1 cellular context compared by ENCODE assay signal in genomic region chr10:132392184-132392800, GRCh38.
TF ChIP-seq lines count a peak whose summit lies in the region.

No MANE protein-coding gene starts in this region.

TF ChIP-seq in HepG2, 621 proteins besides CTCF, POLR2A, EP300 and RAD21 (continued from another document):
- TF ChIP-seq TFE3 (CRISPR knock-in tag; IDR thresholded peaks at IDR 0.05) (no peak), RFXANK (CRISPR knock-in tag; IDR thresholded peaks at IDR 0.05) (no peak), POLR2G (IDR thresholded peaks at IDR 0.05; ENCODE audit: low read depth, low read length) (no peak), ZZZ3 (CRISPR knock-in tag; IDR thresholded peaks at IDR 0.05; ENCODE audit: borderline replicate concordance) (no peak), NBN (conservative IDR thresholded peaks at IDR 0.05) (0 out of 2 replicates have a peak, but pooled peaks have one; percentile 9), NR2F1 (CRISPR knock-in tag; IDR thresholded peaks at IDR 0.05) (no peak), ATF5 (CRISPR knock-in tag; IDR thresholded peaks at IDR 0.05; ENCODE audit: low read depth) (no peak), TRIM22 (IDR thresholded peaks at IDR 0.05) (0 out of 2 replicates have a peak, but pooled peaks have one; percentile 61), PPARG (CRISPR knock-in tag; conservative IDR thresholded peaks at IDR 0.05) (no peak), ZNF549 (CRISPR knock-in tag; IDR thresholded peaks at IDR 0.05) (no peak), ZBTB4 (CRISPR knock-in tag; IDR thresholded peaks at IDR 0.05; ENCODE audit: borderline replicate concordance) (no peak), SALL1 (CRISPR knock-in tag; IDR thresholded peaks at IDR 0.05) (no peak), SP1 (IDR thresholded peaks at IDR 0.05) (0 out of 2 replicates have a peak, but pooled peaks have one; percentile 4), SP1 (CRISPR knock-in tag; IDR thresholded peaks at IDR 0.05) (no peak), ZNF652 (CRISPR knock-in tag; IDR thresholded peaks at IDR 0.05; ENCODE audit: borderline replicate concordance, low read depth) (no peak), ELF1 (CRISPR knock-in tag; IDR thresholded peaks at IDR 0.05) (no peak), HNF4A (CRISPR knock-in tag; IDR thresholded peaks at IDR 0.05) (no peak), FOXP1 (IDR thresholded peaks at IDR 0.05) (0 out of 2 replicates have a peak, but pooled peaks have one; percentile 28), FOXP1 (CRISPR knock-in tag; IDR thresholded peaks at IDR 0.05) (no peak), ESRRA (CRISPR knock-in tag; IDR thresholded peaks at IDR 0.05; ENCODE audit: low read depth) (no peak), NCOA1 (CRISPR knock-in tag; IDR thresholded peaks at IDR 0.05) (no peak), PHB2 (IDR thresholded peaks at IDR 0.05; ENCODE audit: partially characterized antibody) (peak; percentile 73), HOXA3 (CRISPR knock-in tag; IDR thresholded peaks at IDR 0.05) (no peak), LCORL (IDR thresholded peaks at IDR 0.05) (0 out of 2 replicates have a peak, but pooled peaks have one; percentile 28), LCORL (CRISPR knock-in tag; IDR thresholded peaks at IDR 0.05) (no peak), ZNF205 (CRISPR knock-in tag; IDR thresholded peaks at IDR 0.05) (no peak), SOX6 (IDR thresholded peaks at IDR 0.05) (peak; percentile 81; the same call in 1 of the 2 replicates), SOX6 (CRISPR knock-in tag; IDR thresholded peaks at IDR 0.05) (no peak), ZNF546 (CRISPR knock-in tag; conservative IDR thresholded peaks at IDR 0.05) (no peak)
